In genomic region chr21:44869860-44870747, GRCh38 we compare ENCODE assay signal across 8 cellular contexts. TPM values are rescaled to one million over a fixed set of nuclear protein-coding genes. Genes with fewer than 3 reads are reported as not detected.
A peak's percentile ranks its signal among the peaks of the same experiment; 100 is the strongest.
DNase-seq lines count a peak whose midpoint lies in the region; ATAC-seq and TF ChIP-seq lines count a peak whose summit lies in the region.

No MANE protein-coding gene starts in this region.

- H3K9me3 ChIP-seq in hepatocyte (ENCODE audit: low read depth) (no peaks in the 10 kb centered on the region), stomach smooth muscle (ENCODE audit: control insufficient read depth in 2 of 2, low read length in 2 of 2) (no peaks in the 10 kb centered on the region), BE2C (no peaks in the 10 kb centered on the region)

- no peaks in the 10 kb centered on the region for H3K9me3 Mint-ChIP-seq in stimulated activated naive CD8-positive, alpha-beta T cell treated with anti-CD3 and anti-CD28 coated beads, Interleukin-15, Interleukin-2, amounts not matched to agents 100 ng/mL and 50 ng/mL, for 24 hours

- H2AFZ ChIP-seq in hepatocyte: no peak overlapping the region

- peaks cover 83% of the 10 kb centered on the region for H3K4me1 Mint-ChIP-seq in stimulated activated naive CD8-positive, alpha-beta T cell treated with anti-CD3 and anti-CD28 coated beads, Interleukin-15, Interleukin-2, amounts not matched to agents 100 ng/mL and 50 ng/mL, for 24 hours (ENCODE audit: low read depth)

- H3K4me2 ChIP-seq in hepatocyte: peak overlapping the region; percentile 81

- no peak overlapping the region for H3K4me3 ChIP-seq in hepatocyte
- peak overlapping the region; percentile 41 to 47 for H3K4me3 ChIP-seq in stomach smooth muscle (ENCODE audit: low read length in 2 of 2)
- no peak overlapping the region for H3K4me3 ChIP-seq in BE2C (ENCODE audit: low read depth, low read length)

- H3K27me3 ChIP-seq in hepatocyte (no peaks in the 10 kb centered on the region), stomach smooth muscle (ENCODE audit: control insufficient read depth in 1 of 2, insufficient read depth in 2 of 2, low read length in 2 of 2) (no peaks in the 10 kb centered on the region), BE2C (peaks cover 11% of the 10 kb centered on the region)

- ATAC-seq in stimulated activated naive CD8-positive, alpha-beta T cell treated with anti-CD3 and anti-CD28 coated beads, Interleukin-15, Interleukin-2, amounts not matched to agents 100 U/mL and 50 U/mL, for 24 hours: no peak
- no peak for ATAC-seq in HG02981 (IDR thresholded peaks at IDR 0.05; ENCODE audit: unreplicated experiment)

- H3K4me1 ChIP-seq in hepatocyte (ENCODE audit: insufficient read depth): peaks cover 45% of the 10 kb centered on the region
- H3K4me1 ChIP-seq in stomach smooth muscle (ENCODE audit: control insufficient read depth, insufficient read depth, low read length): peaks cover 65% of the 10 kb centered on the region
- H3K4me1 ChIP-seq in BE2C: peaks cover 7% of the 10 kb centered on the region

- no peaks in the 10 kb centered on the region for H3K36me3 ChIP-seq in hepatocyte (replicated peaks; ENCODE audit: insufficient read depth, low read depth)
- H3K36me3 ChIP-seq in stomach smooth muscle (ENCODE audit: control insufficient read depth in 2 of 2, insufficient read depth in 2 of 2, low read length in 2 of 2): peaks cover under 1 to 5% of the 10 kb centered on the region in 2 donors
- peaks cover 10% of the 10 kb centered on the region for H3K36me3 ChIP-seq in BE2C

- peak overlapping the region; percentile 38 to 48 for H3K9ac ChIP-seq in stomach smooth muscle (ENCODE audit: low read length in 2 of 2)

- H4K20me1 ChIP-seq in hepatocyte (ENCODE audit: insufficient read depth, poor library complexity, severe bottlenecking): peaks cover 69% of the 10 kb centered on the region

- peak overlapping the region; percentile 61 for H3K27ac Mint-ChIP-seq in stimulated activated naive CD8-positive, alpha-beta T cell treated with anti-CD3 and anti-CD28 coated beads, Interleukin-15, Interleukin-2, amounts not matched to agents 100 ng/mL and 50 ng/mL, for 24 hours

- H3K79me2 ChIP-seq in hepatocyte: peaks cover 74% of the 10 kb centered on the region

- H3K4me3 Mint-ChIP-seq in stimulated activated naive CD8-positive, alpha-beta T cell treated with anti-CD3 and anti-CD28 coated beads, Interleukin-15, Interleukin-2, amounts not matched to agents 100 ng/mL and 50 ng/mL, for 24 hours: peak overlapping the region; percentile 68

- H3K36me3 Mint-ChIP-seq in stimulated activated naive CD8-positive, alpha-beta T cell treated with anti-CD3 and anti-CD28 coated beads, Interleukin-15, Interleukin-2, amounts not matched to agents 100 ng/mL and 50 ng/mL, for 24 hours (ENCODE audit: low read depth): peaks cover 7% of the 10 kb centered on the region

- no peak for DNase-seq in stimulated activated naive CD8-positive, alpha-beta T cell treated with anti-CD3 and anti-CD28 coated beads, Interleukin-15, Interleukin-2, amounts not matched to agents 100 U/mL and 50 U/mL, for 24 hours
- peak; percentile 90 for DNase-seq in hepatocyte (ENCODE audit: low spot score)
- no peak for DNase-seq in SHP77 treated with DMSO at 0.1 percent for 48 hours (lab: John Stamatoyannopoulos, UW)
- no peak for DNase-seq in BE2C

- WGBS in hepatocyte (ENCODE audit: low lambda C conversion rate, missing lambda C conversion rate): 47% methylated on average over 17 of the region's 17 CpGs

- H3K9me2 ChIP-seq in hepatocyte (replicated peaks; ENCODE audit: insufficient read depth): no peaks in the 10 kb centered on the region

- TF ChIP-seq CTCF in hepatocyte (IDR thresholded peaks at IDR 0.05; ENCODE audit: poor library complexity) (no peak), BE2C (IDR thresholded peaks at IDR 0.05; ENCODE audit: low read depth, low read length) (no peak)

- H3K27ac ChIP-seq in angular gyrus (ENCODE audit: low read depth, low read length): peak overlapping the region; percentile 41
- peak overlapping the region; percentile 89 for H3K27ac ChIP-seq in hepatocyte
- H3K27ac ChIP-seq in stomach smooth muscle (ENCODE audit: low read length): peak overlapping the region; percentile 88

- H3K27me3 Mint-ChIP-seq in stimulated activated naive CD8-positive, alpha-beta T cell treated with anti-CD3 and anti-CD28 coated beads, Interleukin-15, Interleukin-2, amounts not matched to agents 100 ng/mL and 50 ng/mL, for 24 hours: no peaks in the 10 kb centered on the region

RNA-seq across cellular contexts. Expression of gene PTTG1IP, which starts 3.4 kb away (rescaled TPM):
- 344 and 348 TPM in 2 replicates for total RNA-seq in hepatocyte
- 315 and 362 TPM in 2 replicates for polyA plus RNA-seq in hepatocyte
- 217 TPM for polyA plus RNA-seq in BE2C (2012; ENCODE audit: insufficient read depth, insufficient read length, low read depth)

RNA-seq across cellular contexts. Expression of gene ITGB2, which starts 50.6 kb away (rescaled TPM):
- 1.6 and 3.8 TPM in 2 replicates for total RNA-seq in hepatocyte
- 3.8 and 4.2 TPM in 2 replicates for polyA plus RNA-seq in hepatocyte
- not detected for polyA plus RNA-seq in BE2C (2012; ENCODE audit: insufficient read depth, insufficient read length, low read depth)

RNA-seq across cellular contexts. Expression of gene SUMO3, which starts 52.2 kb away (rescaled TPM):
- 68.5 and 77.2 TPM in 2 replicates for total RNA-seq in hepatocyte
- polyA plus RNA-seq in hepatocyte: 97.0 and 107 TPM in 2 replicates
- 93.0 TPM for polyA plus RNA-seq in BE2C (2012; ENCODE audit: insufficient read depth, insufficient read length, low read depth)

Comparison
In these comparisons a context has a peak if more than half of its experiments do, and no peak if none do; other contexts are left out.
1. H3K4me3 ChIP-seq: peak in stomach smooth muscle (2 of 2); none in hepatocyte (single experiment) and BE2C (single experiment).
2. Peak in every context shown above with its lines, with median percentiles within 50 percentile points of each other: H3K27ac ChIP-seq.